In the genomic region with DNA sequence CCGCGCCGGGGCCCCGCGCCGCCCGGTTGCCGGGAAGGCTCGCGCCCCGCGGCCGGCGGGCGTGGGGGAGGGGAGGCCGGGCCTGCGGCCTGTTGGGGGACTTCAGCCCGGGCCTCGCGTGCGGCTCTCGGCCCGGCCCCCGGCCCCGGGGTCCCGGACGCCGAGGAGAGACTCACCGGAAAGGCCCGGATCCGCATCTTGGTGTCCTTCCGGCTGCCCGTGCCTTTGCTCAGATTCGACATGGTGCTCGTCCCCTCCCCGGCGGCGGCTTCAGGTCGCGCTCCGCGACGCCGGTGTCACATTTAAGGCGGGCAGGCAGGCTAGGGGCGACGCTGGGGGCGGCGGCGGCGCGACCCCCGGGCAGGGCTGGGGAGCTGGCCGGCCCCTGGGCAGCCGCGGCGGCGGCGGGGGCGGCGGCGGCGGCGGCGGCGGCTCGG, we compare ENCODE assay signal across 8 cellular contexts. TPM values are rescaled to one million over a fixed set of nuclear protein-coding genes. Genes with fewer than 3 reads are reported as not detected.
A peak's percentile ranks its signal among the peaks of the same experiment; 100 is the strongest.
DNase-seq lines count a peak whose midpoint lies in the region; ATAC-seq and FAIRE-seq lines count a peak whose summit lies in the region.

No MANE protein-coding gene starts in this region.

- peak overlapping the region; percentile 94 for H3K9ac ChIP-seq in skeletal muscle satellite cell (ENCODE audit: low read depth, low read length)

- peak overlapping the region; percentile 89 to 96 (median 94) for H3K27ac Mint-ChIP-seq in CD4-positive, CD25-positive, alpha-beta regulatory T cell

- 0 to 1% (median 0%) methylated on average over 40 to 67 of the region's 67 CpGs for WGBS in adipose tissue, 3 donors

- no peaks in the 10 kb centered on the region for H3K9me3 ChIP-seq in CD4-positive, CD25-positive, alpha-beta regulatory T cell (ENCODE audit: control insufficient read depth in 2 of 2, low read length in 2 of 2)
- H3K9me3 ChIP-seq in skeletal muscle satellite cell (replicated peaks; ENCODE audit: low read length), result no peaks in the 10 kb centered on the region

- FAIRE-seq in HTR-8/SVneo (lab: Jason Lieb, UNC), result no peak

- peak; percentile 53 to 80 (median 59) for DNase-seq in CD4-positive, CD25-positive, alpha-beta regulatory T cell
- DNase-seq in GM19238 (ENCODE audit: insufficient read length, low spot score), result peak; percentile 63
- DNase-seq in T follicular helper cell (ENCODE audit: low read depth), result peak; percentile 40
- DNase-seq in hypothalamus (lab: John Stamatoyannopoulos, UW), result peak in 27 of 51 donors; percentile 9 to 71 (median 36)
- DNase-seq in HTR-8/SVneo (ENCODE audit: insufficient read length, low spot score), result no peak

- peak overlapping the region; percentile 81 for H3K27ac ChIP-seq in CD4-positive, CD25-positive, alpha-beta regulatory T cell (ENCODE audit: insufficient read depth, low read length, poor library complexity, severe bottlenecking)
- peak overlapping the region; percentile 89 for H3K27ac ChIP-seq in adipose tissue (ENCODE audit: low read depth, low read length)

- peak; percentile 18 to 32 for ATAC-seq in CD4-positive, CD25-positive, alpha-beta regulatory T cell (ENCODE audit: low read depth in 2 of 2)
- peak; percentile 35 for ATAC-seq in HG03342 (IDR thresholded peaks at IDR 0.05; ENCODE audit: unreplicated experiment)

- peaks cover 49% of the 10 kb centered on the region for H3K4me1 ChIP-seq in CD4-positive, CD25-positive, alpha-beta regulatory T cell (ENCODE audit: control insufficient read depth, insufficient read depth, low read length, poor library complexity, severe bottlenecking)
- H3K4me1 ChIP-seq in skeletal muscle satellite cell (ENCODE audit: control insufficient read depth, insufficient read depth, low read length), result peaks cover 19% of the 10 kb centered on the region

- peaks cover 20% of the 10 kb centered on the region for H3K36me3 Mint-ChIP-seq in CD4-positive, CD25-positive, alpha-beta regulatory T cell

- H3K4me2 ChIP-seq in skeletal muscle satellite cell (ENCODE audit: low read length), result peak overlapping the region; percentile 88

- no peaks in the 10 kb centered on the region for H3K36me3 ChIP-seq in CD4-positive, CD25-positive, alpha-beta regulatory T cell (ENCODE audit: control insufficient read depth, insufficient read depth, low read length)
- peaks cover 2% of the 10 kb centered on the region for H3K36me3 ChIP-seq in skeletal muscle satellite cell (ENCODE audit: insufficient read depth, low read length)

- H3K27me3 ChIP-seq in CD4-positive, CD25-positive, alpha-beta regulatory T cell (ENCODE audit: control insufficient read depth, insufficient read depth, low read length), result no peaks in the 10 kb centered on the region
- no peaks in the 10 kb centered on the region for H3K27me3 ChIP-seq in skeletal muscle satellite cell (ENCODE audit: control insufficient read depth, insufficient read depth, low read length)

- H3K9me3 Mint-ChIP-seq in CD4-positive, CD25-positive, alpha-beta regulatory T cell, result no peaks in the 10 kb centered on the region

- H3K4me3 Mint-ChIP-seq in CD4-positive, CD25-positive, alpha-beta regulatory T cell, result peak overlapping the region; percentile 73 to 99 (median 89)

- no peaks in the 10 kb centered on the region for H3K27me3 Mint-ChIP-seq in CD4-positive, CD25-positive, alpha-beta regulatory T cell

- peaks cover 25 to 57% (median 34%) of the 10 kb centered on the region in 4 donors for H3K4me1 Mint-ChIP-seq in CD4-positive, CD25-positive, alpha-beta regulatory T cell

- H3K4me3 ChIP-seq in CD4-positive, CD25-positive, alpha-beta regulatory T cell (ENCODE audit: low read depth, low read length), result no peak overlapping the region
- peak overlapping the region; percentile 91 for H3K4me3 ChIP-seq in skeletal muscle satellite cell (ENCODE audit: low read length)

RNA-seq across cellular contexts. Expression of a gene that starts 0.4 kb away (rescaled TPM):
- 139 TPM for total RNA-seq in CD4-positive, CD25-positive, alpha-beta regulatory T cell
- 10 to 100 TPM; 26.1 to 47.9 (median 37.0) TPM for polyA plus RNA-seq in CD4-positive, CD25-positive, alpha-beta regulatory T cell
- polyA plus RNA-seq in adipose tissue, result 10 to 100 TPM; 27.2 to 62.5 (median 40.2) TPM
- total RNA-seq in skeletal muscle satellite cell (2012; rRNA removed), result 50.7 and 51.0 TPM in 2 replicates
